17 cellular contexts compared by ENCODE assay signal in genomic region chr13:74098077-74098476, GRCh38. TPM values are rescaled to one million over a fixed set of nuclear protein-coding genes. Genes with fewer than 3 reads are reported as not detected.
DNase-seq lines count a peak whose midpoint lies in the region; ATAC-seq, FAIRE-seq and TF ChIP-seq lines count a peak whose summit lies in the region.
"Had no signal": no experiment of that assay in that cellular context is flagged by ENCODE, and none has a peak within 500 bp of the region (broad histone marks: within the 10 kb centered on the region; RNA-seq: fewer than 3 reads in every experiment).

No MANE protein-coding gene starts in this region.

- H3K4me1 ChIP-seq in CD4-positive, alpha-beta memory T cell (ENCODE audit: insufficient read depth, low read length) = peaks cover 82% of the 10 kb centered on the region
- peaks cover 0 to 3% of the 10 kb centered on the region in 2 donors for H3K4me1 ChIP-seq in kidney (ENCODE audit: control insufficient read depth in 1 of 2, insufficient read depth in 1 of 2, low read depth in 1 of 2, low read length in 2 of 2)
- peaks cover 25 to 28% of the 10 kb centered on the region in 2 donors for H3K4me1 ChIP-seq in naive thymus-derived CD4-positive, alpha-beta T cell (ENCODE audit: control insufficient read depth in 2 of 2, insufficient read depth in 2 of 2, low read length in 2 of 2)

- peak; percentile 55 for ATAC-seq in HG03175 (IDR thresholded peaks at IDR 0.05; ENCODE audit: unreplicated experiment)
- ATAC-seq in naive thymus-derived CD4-positive, alpha-beta T cell = no peak
- ATAC-seq in GM21529 (IDR thresholded peaks at IDR 0.05; ENCODE audit: unreplicated experiment) = no peak
- ATAC-seq: GM23338, K562 had no signal

- peak overlapping the region in 4 of 7 donors; percentile 24 to 67 (median 44) for H3K27ac Mint-ChIP-seq in CD4-positive, alpha-beta memory T cell
- peak overlapping the region in 5 of 9 donors; percentile 12 to 60 (median 40) for H3K27ac Mint-ChIP-seq in naive thymus-derived CD4-positive, alpha-beta T cell
- H3K27ac Mint-ChIP-seq: B cell, GM23338, H9 had no signal

- H3K4me3 Mint-ChIP-seq in CD4-positive, alpha-beta memory T cell = peak overlapping the region in 2 of 8 donors; percentile 9 to 26
- peak overlapping the region in 2 of 10 donors; percentile 11 to 16 for H3K4me3 Mint-ChIP-seq in naive thymus-derived CD4-positive, alpha-beta T cell
- H3K4me3 Mint-ChIP-seq: B cell, GM23338, H9 had no signal

- DNase-seq in CD4-positive, alpha-beta memory T cell = no peak
- DNase-seq in kidney (no peak), middle frontal gyrus (ENCODE audit: extremely low spot score, low spot score) (no peak), COLO829 (ENCODE audit: low spot score) (no peak)
- no peak for DNase-seq in naive thymus-derived CD4-positive, alpha-beta T cell
- DNase-seq: C1 segment of cervical spinal cord; CD8-positive, alpha-beta memory T cell; DMS53; GF-D8; H9 had no signal

- no peaks in the 10 kb centered on the region for H3K9me3 ChIP-seq in CD4-positive, alpha-beta memory T cell (ENCODE audit: control insufficient read depth in 1 of 2, low read length in 2 of 2)
- H3K9me3 ChIP-seq in kidney (ENCODE audit: control insufficient read depth in 1 of 2, low read length in 2 of 2) = peaks cover 0 to 6% of the 10 kb centered on the region in 2 donors
- H3K9me3 ChIP-seq in naive thymus-derived CD4-positive, alpha-beta T cell (ENCODE audit: control insufficient read depth in 2 of 3, low read length in 3 of 3) = no peaks in the 10 kb centered on the region

- peaks cover 0 to 3% (median 0%) of the 10 kb centered on the region in 8 donors for H3K9me3 Mint-ChIP-seq in CD4-positive, alpha-beta memory T cell
- H3K9me3 Mint-ChIP-seq in naive thymus-derived CD4-positive, alpha-beta T cell = peaks cover 0 to 8% (median 0%) of the 10 kb centered on the region in 11 donors
- H3K9me3 Mint-ChIP-seq: CD8-positive, alpha-beta memory T cell had no signal

- intact Hi-C loops in CD4-positive, alpha-beta memory T cell (cut with micrococcal nuclease) = no loop called here
- intact Hi-C loops in kidney (cut with DNase I) = no loop called here
- intact Hi-C loops in naive thymus-derived CD4-positive, alpha-beta T cell (cut with micrococcal nuclease) = no loop called here

- H3K27ac ChIP-seq in CD4-positive, alpha-beta memory T cell (ENCODE audit: low read depth, low read length) = no peak overlapping the region
- H3K27ac ChIP-seq in kidney (ENCODE audit: low read depth in 2 of 2, low read length in 2 of 2) = peak overlapping the region in 1 of 2 donors; percentile 24
- H3K27ac ChIP-seq in naive thymus-derived CD4-positive, alpha-beta T cell (ENCODE audit: low read depth, low read length) = no peak overlapping the region
- H3K27ac ChIP-seq: HL-60 had no signal

- CTCF ChIA-PET in CD4-positive, alpha-beta memory T cell (lab: Charles Lee; ENCODE audit: partially characterized antibody) = interaction anchor here (0.5 to 1.1 kb wide), 3 partner anchors 13 to 189 kb away, joined by 3 read pairs; no protein-coding TSS in a partner anchor
- CTCF ChIA-PET in naive thymus-derived CD4-positive, alpha-beta T cell (lab: Charles Lee) = interaction anchor here (1.4 kb wide), 1 partner anchor 189 kb away, joined by 3 read pairs; no protein-coding TSS in a partner anchor

- no peak overlapping the region for H3K4me3 ChIP-seq in CD4-positive, alpha-beta memory T cell (ENCODE audit: low read length in 2 of 2)
- H3K4me3 ChIP-seq in kidney (ENCODE audit: low read length in 2 of 2) = no peak overlapping the region
- no peak overlapping the region for H3K4me3 ChIP-seq in naive thymus-derived CD4-positive, alpha-beta T cell (ENCODE audit: low read length)
- H3K4me3 ChIP-seq: GM23338, K562 had no signal

- no peaks in the 10 kb centered on the region for H3K36me3 ChIP-seq in CD4-positive, alpha-beta memory T cell (ENCODE audit: insufficient read depth, low read length)
- H3K36me3 ChIP-seq in kidney (ENCODE audit: control insufficient read depth in 1 of 2, insufficient read depth in 2 of 2, low read length in 2 of 2) = no peaks in the 10 kb centered on the region
- H3K36me3 ChIP-seq in naive thymus-derived CD4-positive, alpha-beta T cell (ENCODE audit: control insufficient read depth in 2 of 3, insufficient read depth in 3 of 3, low read length in 3 of 3) = no peaks in the 10 kb centered on the region

- peak; percentile 21 for FAIRE-seq in kidney (lab: Jason Lieb, UNC)
- FAIRE-seq: A204.1, K562 had no signal

- no peak overlapping the region for H3K9ac ChIP-seq in kidney (ENCODE audit: low read length in 2 of 2)

- H3K4me1 Mint-ChIP-seq in CD4-positive, alpha-beta memory T cell = peaks cover 59 to 86% (median 70%) of the 10 kb centered on the region in 4 donors
- H3K4me1 Mint-ChIP-seq in naive thymus-derived CD4-positive, alpha-beta T cell = peaks cover 19 to 82% (median 79%) of the 10 kb centered on the region in 7 donors
- H3K4me1 Mint-ChIP-seq: GM23338, H9 had no signal

- POLR2A ChIA-PET in CD4-positive, alpha-beta memory T cell (lab: Charles Lee; ENCODE audit: partially characterized antibody) = interaction anchor here (0.8 to 1.4 kb wide), 2 partner anchors 34 to 190 kb away, joined by 3 read pairs; no protein-coding TSS in a partner anchor
- POLR2A ChIA-PET in naive thymus-derived CD4-positive, alpha-beta T cell (lab: Charles Lee) = interaction anchor here (1.0 kb wide), 1 partner anchor 30 kb away, joined by 3 read pairs; no protein-coding TSS in a partner anchor

- no peaks in the 10 kb centered on the region for H3K27me3 ChIP-seq in CD4-positive, alpha-beta memory T cell (ENCODE audit: insufficient read depth, low read length)
- H3K27me3 ChIP-seq in naive thymus-derived CD4-positive, alpha-beta T cell (ENCODE audit: control insufficient read depth in 2 of 2, insufficient read depth in 2 of 2, low read length in 2 of 2) = no peaks in the 10 kb centered on the region

- no peak for TF ChIP-seq CTCF in kidney (IDR thresholded peaks at IDR 0.05; ENCODE audit: borderline replicate concordance, extremely low read depth, insufficient read depth)

- no peaks in the 10 kb centered on the region for H3K27me3 Mint-ChIP-seq in CD4-positive, alpha-beta memory T cell
- H3K27me3 Mint-ChIP-seq in naive thymus-derived CD4-positive, alpha-beta T cell = no peaks in the 10 kb centered on the region
- H3K27me3 Mint-ChIP-seq: B cell; CD8-positive, alpha-beta memory T cell had no signal

- peaks cover 7 to 11% of the 10 kb centered on the region in 2 donors for H3K36me3 Mint-ChIP-seq in CD4-positive, alpha-beta memory T cell
- H3K36me3 Mint-ChIP-seq in naive thymus-derived CD4-positive, alpha-beta T cell = peaks cover 7 to 21% (median 14%) of the 10 kb centered on the region in 5 donors

RNA-seq across cellular contexts. Expression of gene KLF12, which starts 36.1 kb away (rescaled TPM):
- total RNA-seq in CD4-positive, alpha-beta memory T cell = 10 to 100 TPM; 90.4 to 95.4 TPM
- polyA plus RNA-seq in CD4-positive, alpha-beta memory T cell = 10 to 100 TPM; 22.9 to 34.7 TPM
- total RNA-seq in kidney = 22.0 TPM
- 2.6 TPM for polyA plus RNA-seq in kidney (ENCODE audit: insufficient read depth, low read depth, low replicate concordance)
- total RNA-seq in naive thymus-derived CD4-positive, alpha-beta T cell = 10 to 100 TPM; 34.0 to 86.9 (median 81.9) TPM
- 10 to 100 TPM; 19.9 to 24.8 TPM for polyA plus RNA-seq in naive thymus-derived CD4-positive, alpha-beta T cell
